In the genomic region with DNA sequence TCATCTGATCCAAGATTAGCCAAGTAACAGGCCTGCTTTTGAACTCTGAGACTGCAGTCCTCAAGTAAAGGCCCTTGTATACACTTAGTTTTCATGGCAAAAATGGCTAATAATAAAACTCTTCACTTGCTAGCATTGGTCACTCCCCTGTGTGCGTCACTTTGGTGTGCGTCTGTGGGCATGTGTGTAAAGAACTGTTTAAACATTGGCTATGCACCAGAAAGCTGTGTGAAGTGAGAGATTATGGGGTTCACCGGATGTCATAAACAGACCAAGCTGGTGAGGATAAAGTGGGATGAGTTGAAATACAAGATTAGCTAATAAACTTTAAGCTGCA, we compare ENCODE assay signal across 14 cellular contexts.
DNase-seq lines count a peak whose midpoint lies in the region; ATAC-seq, FAIRE-seq and TF ChIP-seq lines count a peak whose summit lies in the region.
"Had no signal": no experiment of that assay in that cellular context is flagged by ENCODE, and none has a peak within 500 bp of the region (broad histone marks: within the 10 kb centered on the region; RNA-seq: fewer than 3 reads in every experiment).

No MANE protein-coding gene starts in this region.

- TF ChIP-seq POLR2A in H54 (IDR thresholded peaks at IDR 0.05; ENCODE audit: low read depth, low read length): no peak

- no peaks in the 10 kb centered on the region for H3K9me3 ChIP-seq in left ventricle myocardium inferior (replicated peaks)
- H3K9me3 ChIP-seq in neural cell (ENCODE audit: low read length): no peaks in the 10 kb centered on the region
- H3K9me3 ChIP-seq: sigmoid colon had no signal

- peak overlapping the region in 4 of 5 experiments; percentile 75 to 95 (median 84) for H3K27ac Mint-ChIP-seq in brain
- H3K27ac Mint-ChIP-seq: activated naive CD4-positive, alpha-beta T cell treated with anti-CD3 and anti-CD28 coated beads for 36 hours; H9; natural killer cell had no signal

- no peak overlapping the region for H2AFZ ChIP-seq in neural cell (ENCODE audit: low read depth, low read length)

- H3K27ac ChIP-seq in left ventricle myocardium inferior (replicated peaks) (peak overlapping the region; percentile 88), neural cell (ENCODE audit: low read length) (no peak overlapping the region)

- H3K9me3 Mint-ChIP-seq in brain: no peaks in the 10 kb centered on the region
- H3K9me3 Mint-ChIP-seq: activated naive CD4-positive, alpha-beta T cell treated with anti-CD3 and anti-CD28 coated beads for 36 hours; H9; natural killer cell had no signal

- no peaks in the 10 kb centered on the region for H3K9me2 ChIP-seq in neural cell (ENCODE audit: insufficient read depth, low read length)

- TF ChIP-seq CTCF in left ventricle myocardium inferior (IDR thresholded peaks at IDR 0.05; ENCODE audit: borderline replicate concordance) (no peak), brain (conservative IDR thresholded peaks at IDR 0.05) (no peak), neural cell (IDR thresholded peaks at IDR 0.05; ENCODE audit: poor library complexity, severe bottlenecking) (no peak)

- intact Hi-C loops in left ventricle myocardium inferior (cut with micrococcal nuclease) (no loop called here), Right ventricle myocardium inferior (cut with DNase I) (loop anchor here (2.0 to 10.0 kb wide), 3 partner anchors 43 to 322 kb away; no protein-coding TSS in a partner anchor)

- H3K27me3 ChIP-seq in left ventricle myocardium inferior (ENCODE audit: low read depth): peaks cover 4% of the 10 kb centered on the region
- no peaks in the 10 kb centered on the region for H3K27me3 ChIP-seq in neural cell (ENCODE audit: insufficient read depth, low read depth, low read length)
- H3K27me3 ChIP-seq: sigmoid colon had no signal

- H3K4me3 ChIP-seq in left ventricle myocardium inferior (no peak overlapping the region), neural cell (ENCODE audit: low read length) (no peak overlapping the region)
- H3K4me3 ChIP-seq: sigmoid colon had no signal

- no peak for TF ChIP-seq RAD21 in neural cell (conservative IDR thresholded peaks at IDR 0.05)

- H3K36me3 Mint-ChIP-seq in brain: no peaks in the 10 kb centered on the region
- H3K36me3 Mint-ChIP-seq: natural killer cell had no signal

- H3K4me1 Mint-ChIP-seq in brain: peaks cover 64% of the 10 kb centered on the region

- H3K79me2 ChIP-seq in neural cell (replicated peaks; ENCODE audit: insufficient read depth, low read length): no peaks in the 10 kb centered on the region

- peak overlapping the region in 4 of 5 experiments; percentile 62 to 80 (median 72) for H3K4me3 Mint-ChIP-seq in brain
- H3K4me3 Mint-ChIP-seq: activated naive CD4-positive, alpha-beta T cell treated with anti-CD3 and anti-CD28 coated beads for 36 hours; H9; natural killer cell had no signal

- peak overlapping the region; percentile 6 for H3K9ac ChIP-seq in neural cell (ENCODE audit: low read length)

- ATAC-seq in Right ventricle myocardium inferior (no peak), HG03159 (IDR thresholded peaks at IDR 0.05; ENCODE audit: unreplicated experiment) (no peak)

- DNase-seq in left ventricle myocardium inferior: no peak
- no peak for DNase-seq in Right ventricle myocardium inferior (ENCODE audit: missing footprints)
- DNase-seq in urothelium cell line (ENCODE audit: low spot score): no peak
- no peak for DNase-seq in frontal cortex (ENCODE audit: low spot score in 2 of 2)
- no peak for DNase-seq in H54 (ENCODE audit: insufficient read length, low spot score)
- DNase-seq: natural killer cell; NCI-H187; sigmoid colon; stimulated activated naive CD4-positive, alpha-beta T cell treated with Interleukin-2 at 50 U/mL for 16 hours had no signal

- no peaks in the 10 kb centered on the region for H3K27me3 Mint-ChIP-seq in brain

- H3F3A ChIP-seq in neural cell (ENCODE audit: insufficient read depth, low read length, poor library complexity, severe bottlenecking): no peaks in the 10 kb centered on the region

- H3K4me1 ChIP-seq in left ventricle myocardium inferior: peaks cover 61% of the 10 kb centered on the region

- TF ChIP-seq EP300 in neural cell (conservative IDR thresholded peaks at IDR 0.05; ENCODE audit: poor library complexity, severe bottlenecking): no peak

- no peaks in the 10 kb centered on the region for H4K20me1 ChIP-seq in neural cell (ENCODE audit: insufficient read depth)

- H3K4me2 ChIP-seq in neural cell (ENCODE audit: low read length): no peak overlapping the region

- FAIRE-seq in urothelium cell line (lab: Jason Lieb, UNC) (peak; percentile 65), frontal cortex (lab: Jason Lieb, UNC) (no peak), H54 (lab: Jason Lieb, UNC) (no peak)

- H3K36me3 ChIP-seq in left ventricle myocardium inferior (no peaks in the 10 kb centered on the region), neural cell (ENCODE audit: insufficient read depth, low read length) (no peaks in the 10 kb centered on the region)
- H3K36me3 ChIP-seq: sigmoid colon had no signal

TF ChIP-seq in neural cell, 6 proteins besides CTCF, POLR2A, EP300 and RAD21:
- no peak for TF ChIP-seq EZH2 (IDR thresholded peaks at IDR 0.05; ENCODE audit: borderline replicate concordance, insufficient read depth, low read length, poor library complexity, severe bottlenecking)
- no peak for TF ChIP-seq POLR2AphosphoS5 (IDR thresholded peaks at IDR 0.05)
- TF ChIP-seq MXI1 (conservative IDR thresholded peaks at IDR 0.05; ENCODE audit: poor library complexity, severe bottlenecking): no peak
- no peak for TF ChIP-seq SMC3 (conservative IDR thresholded peaks at IDR 0.05; ENCODE audit: poor library complexity)
- TF ChIP-seq, protein P1, sequence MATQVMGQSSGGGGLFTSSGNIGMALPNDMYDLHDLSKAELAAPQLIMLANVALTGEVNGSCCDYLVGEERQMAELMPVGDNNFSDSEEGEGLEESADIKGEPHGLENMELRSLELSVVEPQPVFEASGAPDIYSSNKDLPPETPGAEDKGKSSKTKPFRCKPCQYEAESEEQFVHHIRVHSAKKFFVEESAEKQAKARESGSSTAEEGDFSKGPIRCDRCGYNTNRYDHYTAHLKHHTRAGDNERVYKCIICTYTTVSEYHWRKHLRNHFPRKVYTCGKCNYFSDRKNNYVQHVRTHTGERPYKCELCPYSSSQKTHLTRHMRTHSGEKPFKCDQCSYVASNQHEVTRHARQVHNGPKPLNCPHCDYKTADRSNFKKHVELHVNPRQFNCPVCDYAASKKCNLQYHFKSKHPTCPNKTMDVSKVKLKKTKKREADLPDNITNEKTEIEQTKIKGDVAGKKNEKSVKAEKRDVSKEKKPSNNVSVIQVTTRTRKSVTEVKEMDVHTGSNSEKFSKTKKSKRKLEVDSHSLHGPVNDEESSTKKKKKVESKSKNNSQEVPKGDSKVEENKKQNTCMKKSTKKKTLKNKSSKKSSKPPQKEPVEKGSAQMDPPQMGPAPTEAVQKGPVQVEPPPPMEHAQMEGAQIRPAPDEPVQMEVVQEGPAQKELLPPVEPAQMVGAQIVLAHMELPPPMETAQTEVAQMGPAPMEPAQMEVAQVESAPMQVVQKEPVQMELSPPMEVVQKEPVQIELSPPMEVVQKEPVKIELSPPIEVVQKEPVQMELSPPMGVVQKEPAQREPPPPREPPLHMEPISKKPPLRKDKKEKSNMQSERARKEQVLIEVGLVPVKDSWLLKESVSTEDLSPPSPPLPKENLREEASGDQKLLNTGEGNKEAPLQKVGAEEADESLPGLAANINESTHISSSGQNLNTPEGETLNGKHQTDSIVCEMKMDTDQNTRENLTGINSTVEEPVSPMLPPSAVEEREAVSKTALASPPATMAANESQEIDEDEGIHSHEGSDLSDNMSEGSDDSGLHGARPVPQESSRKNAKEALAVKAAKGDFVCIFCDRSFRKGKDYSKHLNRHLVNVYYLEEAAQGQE (IDR thresholded peaks at IDR 0.05; ENCODE audit: borderline replicate concordance): no peak
- no peak for TF ChIP-seq TAF1 (IDR thresholded peaks at IDR 0.05; ENCODE audit: low read depth)
